In the genomic region with DNA sequence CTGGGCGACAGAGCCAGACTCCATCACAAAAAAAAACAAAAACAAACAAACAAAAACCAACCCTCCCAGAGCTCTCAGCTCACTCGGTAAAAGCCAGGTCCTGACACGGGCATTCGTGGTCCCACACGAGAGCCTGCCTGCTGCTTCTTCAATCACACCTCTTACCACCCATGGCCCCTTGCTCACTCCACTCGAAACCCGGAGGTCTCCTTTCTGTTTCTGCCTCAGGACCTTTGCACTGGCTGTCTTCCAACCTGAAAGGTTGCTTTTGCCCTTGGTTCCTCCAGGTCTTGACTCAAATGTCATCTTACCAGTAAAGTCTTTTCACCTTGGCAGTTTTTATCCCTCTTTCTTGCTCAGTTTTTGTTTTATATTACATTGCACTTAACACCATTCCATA, we compare ENCODE assay signal across 29 cellular contexts.
"Had no signal": no experiment of that assay in that cellular context is flagged by ENCODE, and none has a peak within 500 bp of the region (broad histone marks: within the 10 kb centered on the region; RNA-seq: fewer than 3 reads in every experiment).

No MANE protein-coding gene starts in this region.

- H3K36me3 ChIP-seq: esophagus squamous epithelium, gastrocnemius medialis, heart right ventricle, left ventricle myocardium inferior, lower lobe of right lung had no signal

- H3K27ac Mint-ChIP-seq: mesothelial cell of epicardium; naive thymus-derived CD8-positive, alpha-beta T cell had no signal

- H3K27me3 ChIP-seq: esophagus squamous epithelium, gastrocnemius medialis had no signal

- H3K36me3 Mint-ChIP-seq: mesothelial cell of epicardium; naive B cell; naive thymus-derived CD8-positive, alpha-beta T cell had no signal

- H3K4me1 ChIP-seq: esophagus squamous epithelium, gastrocnemius medialis, heart right ventricle, left ventricle myocardium inferior, lower lobe of right lung had no signal

- FAIRE-seq: colon, islet of Langerhans, kidney had no signal

- H3K4me1 Mint-ChIP-seq: naive B cell; naive thymus-derived CD8-positive, alpha-beta T cell had no signal

- H3K4me3 Mint-ChIP-seq: mesothelial cell of epicardium; naive B cell; naive thymus-derived CD8-positive, alpha-beta T cell had no signal

- ATAC-seq: esophagus mucosa; gastrocnemius medialis; heart right ventricle; left colon; left lobe of liver; lower lobe of right lung; mucosa of descending colon; naive thymus-derived CD8-positive, alpha-beta T cell had no signal

- H3K27ac ChIP-seq: coronary artery, dorsolateral prefrontal cortex, epithelial cell of prostate, esophagus squamous epithelium, gastrocnemius medialis, heart right ventricle, left ventricle myocardium inferior, lower lobe of right lung had no signal

- DNase-seq: dermis blood vessel endothelial cell; dorsolateral prefrontal cortex; effector CD4-positive, alpha-beta T cell; effector memory CD4-positive, alpha-beta T cell; erythroblast; esophagus squamous epithelium; foreskin fibroblast; foreskin melanocyte; gastrocnemius medialis; glutamatergic neuron; head of caudate nucleus; heart right ventricle; hippocampal formation; kidney; kidney glomerular epithelial cell; left colon; left ventricle myocardium inferior; lower lobe of right lung; mesenchymal stem cell; mucosa of descending colon; naive B cell; naive thymus-derived CD8-positive, alpha-beta T cell had no signal

- H3K4me3 ChIP-seq: coronary artery, dorsolateral prefrontal cortex, esophagus squamous epithelium, gastrocnemius medialis, heart right ventricle, left ventricle myocardium inferior, lower lobe of right lung, mucosa of descending colon had no signal

- H3K9me3 ChIP-seq: esophagus squamous epithelium, gastrocnemius medialis, heart right ventricle, left ventricle myocardium inferior, lower lobe of right lung, mucosa of descending colon had no signal
